ENCODE assay signal across 23 cellular contexts in genomic region chr4:76376534-76376933, GRCh38. TPM values are rescaled to one million over a fixed set of nuclear protein-coding genes. Genes with fewer than 3 reads are reported as not detected.
"Had no signal": no experiment of that assay in that cellular context is flagged by ENCODE, and none has a peak within 500 bp of the region (broad histone marks: within the 10 kb centered on the region; RNA-seq: fewer than 3 reads in every experiment).

No MANE protein-coding gene starts in this region.

- ATAC-seq: stimulated activated naive B cell treated with anti-CD40 and anti-IgM and Interleukin-4, amounts not matched to agents 10 μg/mL and 1 μg/mL and 100 μg/mL, for 72 hours; T-helper 17 cell had no signal

- H3K4me3 ChIP-seq: coronary artery, esophagus muscularis mucosa, thyroid gland had no signal

- H3K27ac Mint-ChIP-seq: activated CD4-positive, alpha-beta T cell treated with anti-CD3 and anti-CD28 coated beads, Interleukin-2, amount 10 ng/mL, durations not matched to agents 7 days and 5 days; naive B cell; stimulated activated naive B cell treated with anti-CD40 and anti-IgM and Interleukin-4, amounts not matched to agents 10 μg/mL and 1 μg/mL and 100 μg/mL, for 72 hours; T-helper 17 cell had no signal

- H3K9me3 Mint-ChIP-seq: activated CD4-positive, alpha-beta T cell treated with anti-CD3 and anti-CD28 coated beads, Interleukin-2, amount 10 ng/mL, durations not matched to agents 7 days and 5 days had no signal

- H3K4me1 ChIP-seq: esophagus muscularis mucosa, parathyroid adenoma, thyroid gland had no signal

- FAIRE-seq: TTC549, urothelium cell line had no signal

- H3K79me2 ChIP-seq: parathyroid adenoma had no signal

- H3K27ac ChIP-seq: brain microvascular endothelial cell, coronary artery, esophagus muscularis mucosa, parathyroid adenoma, thyroid gland had no signal

- H3K9me3 ChIP-seq: esophagus muscularis mucosa, thyroid gland had no signal

- DNase-seq: activated CD4-positive, alpha-beta T cell treated with anti-CD3 and anti-CD28 coated beads, Interleukin-2, amount 10 ng/mL, durations not matched to agents 7 days and 5 days; activated CD4-positive, CD25-positive, alpha-beta regulatory T cell; activated CD8-positive, alpha-beta memory T cell treated with anti-CD3 and anti-CD28 coated beads for 24 hours; activated naive CD4-positive, alpha-beta T cell treated with Interleukin-2 at 50 U/mL for 16 hours; anterior cingulate cortex; brain microvascular endothelial cell; effector CD4-positive, alpha-beta T cell; hypothalamus; mammary epithelial cell; naive B cell; retina; stimulated activated CD4-positive, alpha-beta T cell treated with anti-CD3 and anti-CD28 coated beads, Interleukin-15, amount 100 ng/mL, for 24 hours; stimulated activated CD4-positive, alpha-beta T cell treated with anti-CD3 and anti-CD28 coated beads, Interleukin-4, amount 100 ng/mL, for 1 hour; stimulated activated naive B cell treated with anti-CD40 and anti-IgM and Interleukin-4, amounts not matched to agents 10 μg/mL and 1 μg/mL and 100 μg/mL, for 72 hours; T-helper 17 cell; thyroid gland had no signal

- H2AFZ ChIP-seq: parathyroid adenoma had no signal

- H3K36me3 Mint-ChIP-seq: naive B cell; stimulated activated naive B cell treated with anti-CD40 and anti-IgM and Interleukin-4, amounts not matched to agents 10 μg/mL and 1 μg/mL and 100 μg/mL, for 72 hours had no signal

- H3K4me1 Mint-ChIP-seq: activated CD4-positive, alpha-beta T cell treated with anti-CD3 and anti-CD28 coated beads, Interleukin-2, amount 10 ng/mL, durations not matched to agents 7 days and 5 days; naive B cell; T-helper 17 cell had no signal

- H3K27me3 ChIP-seq: brain microvascular endothelial cell, esophagus muscularis mucosa, thyroid gland had no signal

- H3K4me3 Mint-ChIP-seq: activated CD4-positive, alpha-beta T cell treated with anti-CD3 and anti-CD28 coated beads, Interleukin-2, amount 10 ng/mL, durations not matched to agents 7 days and 5 days; central memory CD8-positive, alpha-beta T cell; naive B cell; stimulated activated naive B cell treated with anti-CD40 and anti-IgM and Interleukin-4, amounts not matched to agents 10 μg/mL and 1 μg/mL and 100 μg/mL, for 72 hours; T-helper 17 cell had no signal

- H3K27me3 Mint-ChIP-seq: central memory CD8-positive, alpha-beta T cell; naive B cell had no signal

- H3K36me3 ChIP-seq: brain microvascular endothelial cell, esophagus muscularis mucosa, thyroid gland had no signal

- H3K9ac ChIP-seq: parathyroid adenoma had no signal

RNA-seq across cellular contexts. Expression of gene CCDC158, which starts 44.4 kb away (rescaled TPM):
- total RNA-seq: activated CD4-positive, alpha-beta T cell treated with anti-CD3 and anti-CD28 coated beads, Interleukin-2, amount 10 ng/mL, durations not matched to agents 7 days and 5 days; glomerular endothelial cell; T-helper 17 cell had no signal

RNA-seq across cellular contexts. Expression of gene SHROOM3, which starts 58.5 kb away (rescaled TPM):
- total RNA-seq: activated CD4-positive, alpha-beta T cell treated with anti-CD3 and anti-CD28 coated beads, Interleukin-2, amount 10 ng/mL, durations not matched to agents 7 days and 5 days; T-helper 17 cell had no signal
